Comparison of ENCODE assay signal across 21 cellular contexts in the genomic region with DNA sequence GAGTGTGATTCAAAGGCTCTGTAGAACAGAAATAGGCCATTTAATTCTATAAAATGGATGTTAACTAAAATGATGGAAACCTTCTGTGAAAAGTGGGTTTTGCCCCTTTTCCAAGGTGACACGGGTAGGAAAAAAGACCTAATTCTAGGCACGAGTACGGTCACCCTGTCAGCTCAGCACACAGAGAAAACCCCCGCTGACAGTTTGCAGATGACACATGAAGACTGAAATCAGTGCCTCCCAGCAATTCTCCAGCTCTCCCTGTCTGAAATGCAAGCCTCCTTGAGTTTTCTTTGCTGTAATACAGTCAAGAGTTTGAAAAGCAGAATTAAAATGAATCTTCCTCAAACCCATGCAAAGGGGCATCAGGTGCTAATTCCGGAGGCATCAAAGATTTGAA.
DNase-seq lines count a peak whose midpoint lies in the region.
"Had no signal": no experiment of that assay in that cellular context is flagged by ENCODE, and none has a peak within 500 bp of the region (broad histone marks: within the 10 kb centered on the region; RNA-seq: fewer than 3 reads in every experiment).

No MANE protein-coding gene starts in this region.

- no peaks in the 10 kb centered on the region for H3K9me3 Mint-ChIP-seq in activated CD4-positive, alpha-beta T cell treated with anti-CD3 and anti-CD28 coated beads, Interleukin-2, amount 10 ng/mL, durations not matched to agents 24 days and 14 days
- H3K9me3 Mint-ChIP-seq in activated CD4-positive, alpha-beta T cell treated with anti-CD3 and anti-CD28 coated beads, Interleukin-2, amount 10 ng/mL, durations not matched to agents 7 days and 5 days: peaks cover 4% of the 10 kb centered on the region

- H3K27me3 Mint-ChIP-seq in activated CD4-positive, alpha-beta T cell treated with anti-CD3 and anti-CD28 coated beads, Interleukin-2, amount 10 ng/mL, durations not matched to agents 24 days and 14 days: no peaks in the 10 kb centered on the region
- H3K27me3 Mint-ChIP-seq in activated CD4-positive, alpha-beta T cell treated with anti-CD3 and anti-CD28 coated beads, Interleukin-2, amount 10 ng/mL, durations not matched to agents 7 days and 5 days: no peaks in the 10 kb centered on the region
- H3K27me3 Mint-ChIP-seq: CD4-positive, alpha-beta memory T cell; CD4-positive, CD25-positive, alpha-beta regulatory T cell; CD8-positive, alpha-beta memory T cell had no signal

- intact Hi-C loops in activated CD4-positive, alpha-beta T cell treated with anti-CD3 and anti-CD28 coated beads, Interleukin-2, amount 10 ng/mL, durations not matched to agents 24 days and 14 days (cut with micrococcal nuclease): no loop called here

- CTCF ChIA-PET in activated CD4-positive, alpha-beta T cell treated with anti-CD3 and anti-CD28 coated beads, Interleukin-2, amount 10 ng/mL, durations not matched to agents 7 days and 5 days (lab: Charles Lee): interaction anchor here (0.8 kb wide), 1 partner anchor 9 kb away, joined by 3 read pairs; no protein-coding TSS in a partner anchor

- no peak overlapping the region for H3K27ac Mint-ChIP-seq in activated CD4-positive, alpha-beta T cell treated with anti-CD3 and anti-CD28 coated beads, Interleukin-2, amount 10 ng/mL, durations not matched to agents 24 days and 14 days
- no peak overlapping the region for H3K27ac Mint-ChIP-seq in activated CD4-positive, alpha-beta T cell treated with anti-CD3 and anti-CD28 coated beads, Interleukin-2, amount 10 ng/mL, durations not matched to agents 7 days and 5 days
- H3K27ac Mint-ChIP-seq: CD14-positive monocyte; CD4-positive, alpha-beta memory T cell; CD4-positive, CD25-positive, alpha-beta regulatory T cell; CD8-positive, alpha-beta memory T cell had no signal

- H3K4me3 Mint-ChIP-seq in activated CD4-positive, alpha-beta T cell treated with anti-CD3 and anti-CD28 coated beads, Interleukin-2, amount 10 ng/mL, durations not matched to agents 24 days and 14 days: no peak overlapping the region
- H3K4me3 Mint-ChIP-seq in activated CD4-positive, alpha-beta T cell treated with anti-CD3 and anti-CD28 coated beads, Interleukin-2, amount 10 ng/mL, durations not matched to agents 7 days and 5 days: no peak overlapping the region
- H3K4me3 Mint-ChIP-seq: CD14-positive monocyte; CD4-positive, alpha-beta memory T cell; CD4-positive, CD25-positive, alpha-beta regulatory T cell; CD8-positive, alpha-beta memory T cell had no signal

- no peaks in the 10 kb centered on the region for H3K4me1 Mint-ChIP-seq in activated CD4-positive, alpha-beta T cell treated with anti-CD3 and anti-CD28 coated beads, Interleukin-2, amount 10 ng/mL, durations not matched to agents 24 days and 14 days
- no peaks in the 10 kb centered on the region for H3K4me1 Mint-ChIP-seq in activated CD4-positive, alpha-beta T cell treated with anti-CD3 and anti-CD28 coated beads, Interleukin-2, amount 10 ng/mL, durations not matched to agents 7 days and 5 days
- H3K4me1 Mint-ChIP-seq: CD14-positive monocyte; CD4-positive, alpha-beta memory T cell; CD4-positive, CD25-positive, alpha-beta regulatory T cell; CD8-positive, alpha-beta memory T cell had no signal

- H3K36me3 Mint-ChIP-seq in activated CD4-positive, alpha-beta T cell treated with anti-CD3 and anti-CD28 coated beads, Interleukin-2, amount 10 ng/mL, durations not matched to agents 24 days and 14 days (ENCODE audit: low read depth): no peaks in the 10 kb centered on the region
- no peaks in the 10 kb centered on the region for H3K36me3 Mint-ChIP-seq in activated CD4-positive, alpha-beta T cell treated with anti-CD3 and anti-CD28 coated beads, Interleukin-2, amount 10 ng/mL, durations not matched to agents 7 days and 5 days (ENCODE audit: low read depth)
- H3K36me3 Mint-ChIP-seq: CD14-positive monocyte; CD4-positive, alpha-beta memory T cell; CD4-positive, CD25-positive, alpha-beta regulatory T cell; CD8-positive, alpha-beta memory T cell had no signal

- DNase-seq in activated CD4-positive, alpha-beta T cell treated with anti-CD3 and anti-CD28 coated beads, Interleukin-2, amount 10 ng/mL, durations not matched to agents 24 days and 14 days: peak; percentile 4
- DNase-seq in activated CD4-positive, alpha-beta T cell treated with anti-CD3 and anti-CD28 coated beads, Interleukin-2, amount 10 ng/mL, durations not matched to agents 7 days and 5 days: no peak
- DNase-seq in left kidney (ENCODE audit: low read depth, low spot score) (peak; percentile 23), retina (peak; percentile 24), Ammon's horn (ENCODE audit: low spot score) (no peak), NCI-H2081 (lab: John Stamatoyannopoulos, UW) (no peak)
- DNase-seq: AML-193; BE2C; C1 segment of cervical spinal cord; CD4-positive, alpha-beta memory T cell; CD4-positive, CD25-positive, alpha-beta regulatory T cell; CD8-positive, alpha-beta memory T cell; COR-L47; DMS 273 treated with DMSO at 0.1 percent for 48 hours; DMS153; DMS53; DMS79; DND-41; EL; GDM1 had no signal

- POLR2A ChIA-PET in activated CD4-positive, alpha-beta T cell treated with anti-CD3 and anti-CD28 coated beads, Interleukin-2, amount 10 ng/mL, durations not matched to agents 7 days and 5 days (lab: Charles Lee): no interaction called here

Comparison
In these comparisons a context has a peak if more than half of its experiments do, and no peak if none do; other contexts are left out.
1. DNase-seq: peak in activated CD4-positive, alpha-beta T cell treated with anti-CD3 and anti-CD28 coated beads, Interleukin-2, amount 10 ng/mL, durations not matched to agents 24 days and 14 days (single experiment), left kidney (single experiment) and retina (single experiment); none in activated CD4-positive, alpha-beta T cell treated with anti-CD3 and anti-CD28 coated beads, Interleukin-2, amount 10 ng/mL, durations not matched to agents 7 days and 5 days (single experiment), Ammon's horn (single experiment) and NCI-H2081 (0 of 2).